8 cellular contexts compared by ENCODE assay signal in genomic region chr2:219522111-219523030, GRCh38. TPM values are rescaled to one million over a fixed set of nuclear protein-coding genes. Genes with fewer than 3 reads are reported as not detected.
DNase-seq lines count a peak whose midpoint lies in the region; ATAC-seq and TF ChIP-seq lines count a peak whose summit lies in the region.
"Had no signal": no experiment of that assay in that cellular context is flagged by ENCODE, and none has a peak within 500 bp of the region (broad histone marks: within the 10 kb centered on the region; RNA-seq: fewer than 3 reads in every experiment).

No MANE protein-coding gene starts in this region.

- no peak for TF ChIP-seq POLR2A in lower leg skin (IDR thresholded peaks at IDR 0.05)

- H2AK5ac ChIP-seq in H9 (ENCODE audit: insufficient read length, low read length) = no peak overlapping the region

- H3T11ph ChIP-seq in H9 (ENCODE audit: low read length) = no peak overlapping the region

- peak overlapping the region; percentile 44 for H3K4me2 ChIP-seq in H9 (ENCODE audit: insufficient read depth, insufficient read length, low read length)
- peak overlapping the region; percentile 93 for H3K4me2 ChIP-seq in smooth muscle cell

- no peaks in the 10 kb centered on the region for H3F3A ChIP-seq in smooth muscle cell (ENCODE audit: low read depth)

- no peak overlapping the region for H4K91ac ChIP-seq in H9 (ENCODE audit: insufficient read length, low read depth, low read length)

- no CpG with 5 or more reads among the region's 70 CpGs for WGBS in H9 (ENCODE audit: extremely low coverage, insufficient read length, low lambda C conversion rate)
- 1% methylated on average over 49 of the region's 70 CpGs for WGBS in smooth muscle cell (ENCODE audit: low lambda C conversion rate)
- 1 to 4% methylated on average over 47 to 55 of the region's 70 CpGs for WGBS in lower leg skin, 2 donors

- peaks cover 9% of the 10 kb centered on the region; the same call in 1 of the 2 replicates for H3K4me1 ChIP-seq in H9 (ENCODE audit: insufficient read depth, low read length)
- H3K4me1 ChIP-seq in smooth muscle cell (ENCODE audit: low read depth) = peaks cover 52% of the 10 kb centered on the region

- H2BK15ac ChIP-seq in H9 (ENCODE audit: low read depth, low read length) = no peak overlapping the region

- H3K4me1 Mint-ChIP-seq in H9 (peaks cover 53 to 71% of the 10 kb centered on the region in 2 experiments), T-helper 17 cell (peaks cover 21% of the 10 kb centered on the region)

- H3K79me2 ChIP-seq in H9 (ENCODE audit: insufficient read depth, low read length) (no peaks in the 10 kb centered on the region), smooth muscle cell (ENCODE audit: low read depth) (no peaks in the 10 kb centered on the region)

- H3K27ac Mint-ChIP-seq in H9 (peak overlapping the region in 1 of 3 experiments; percentile 33; a peak in 2 of 7 replicates), T-helper 17 cell (no peak overlapping the region)
- H3K27ac Mint-ChIP-seq: stimulated activated naive CD8-positive, alpha-beta T cell treated with anti-CD3 and anti-CD28 coated beads, Interleukin-15, Interleukin-2, amounts not matched to agents 100 ng/mL and 50 ng/mL, for 24 hours had no signal

- no peak overlapping the region for H3K18ac ChIP-seq in H9 (ENCODE audit: insufficient read length, low read depth, low read length)

- no peak overlapping the region for H2BK120ac ChIP-seq in H9 (ENCODE audit: low read depth, low read length, poor library complexity, severe bottlenecking)

- H4K8ac ChIP-seq in H9 (replicated peaks; ENCODE audit: insufficient read length, low read depth, low read length) = no peak overlapping the region

- no peaks in the 10 kb centered on the region for H3K9me3 Mint-ChIP-seq in H9
- H3K9me3 Mint-ChIP-seq: stimulated activated naive CD8-positive, alpha-beta T cell treated with anti-CD3 and anti-CD28 coated beads, Interleukin-15, Interleukin-2, amounts not matched to agents 100 ng/mL and 50 ng/mL, for 24 hours had no signal

- H3K36me3 ChIP-seq in smooth muscle cell (ENCODE audit: low read depth) = no peaks in the 10 kb centered on the region

- no peak overlapping the region for H3K56ac ChIP-seq in H9 (ENCODE audit: insufficient read length, low read depth, low read length)

- no peak overlapping the region for H2BK20ac ChIP-seq in H9 (ENCODE audit: low read depth, low read length, poor library complexity, severe bottlenecking)

- no peaks in the 10 kb centered on the region for H3K79me1 ChIP-seq in H9 (ENCODE audit: insufficient read depth, low read depth, low read length, poor library complexity, severe bottlenecking)

- no peak overlapping the region for H2BK5ac ChIP-seq in H9 (ENCODE audit: insufficient read length, low read length)

- H3K23ac ChIP-seq in H9 (ENCODE audit: insufficient read length, low read depth, low read length) = no peak overlapping the region

- ATAC-seq in T-helper 17 cell = no peak
- peak; percentile 14 to 50 for ATAC-seq in left cardiac atrium
- ATAC-seq in GM19452 (IDR thresholded peaks at IDR 0.05; ENCODE audit: unreplicated experiment) = no peak

- H3K27me3 ChIP-seq in H9 (ENCODE audit: insufficient read depth, low read length) = peaks cover 8% of the 10 kb centered on the region; the same call in 1 of the 2 replicates
- H3K27me3 ChIP-seq in smooth muscle cell (ENCODE audit: low read depth) = no peaks in the 10 kb centered on the region

- peaks cover 49% of the 10 kb centered on the region for H3K27me3 Mint-ChIP-seq in H9 (ENCODE audit: low read depth)
- H3K27me3 Mint-ChIP-seq in T-helper 17 cell = peaks cover 92% of the 10 kb centered on the region

- H3K4me3 ChIP-seq in smooth muscle cell (peak overlapping the region; percentile 44), lower leg skin (ENCODE audit: low read depth, poor library complexity, severe bottlenecking) (no peak overlapping the region)

- H3K9ac ChIP-seq in H9 (ENCODE audit: extremely low read depth, insufficient read length, low read length) (no peak overlapping the region), smooth muscle cell (ENCODE audit: low read depth) (no peak overlapping the region)

- H3K4ac ChIP-seq in H9 (ENCODE audit: low read depth, low read length) = no peak overlapping the region

- intact Hi-C loops in left cardiac atrium (cut with DNase I) (no loop called here), lower leg skin (cut with DNase I; ENCODE audit: low total_unique reads) (no loop called here)

- H3K4me3 Mint-ChIP-seq in H9 = peak overlapping the region; percentile 50 to 51; a peak in 4 of 5 replicates
- H3K4me3 Mint-ChIP-seq in T-helper 17 cell = peak overlapping the region; percentile 80

- DNase-seq in H9 (peak; percentile 80), T-helper 17 cell (no peak), left cardiac atrium (peak; percentile 54), smooth muscle cell (lab: John Stamatoyannopoulos, UW; ENCODE audit: unreplicated experiment) (peak; percentile 42), lower leg skin (ENCODE audit: low spot score in 2 of 2) (no peak)
- no peak for DNase-seq in activated CD4-positive, alpha-beta T cell treated with anti-CD3 and anti-CD28 coated beads for 4 hours

- H2AFZ ChIP-seq in H9 (ENCODE audit: low read length) (no peak overlapping the region), smooth muscle cell (ENCODE audit: low read depth) (no peak overlapping the region)

- no peak overlapping the region for H4K5ac ChIP-seq in H9 (ENCODE audit: insufficient read length, low read depth, low read length)

- H3K14ac ChIP-seq in H9 (ENCODE audit: insufficient read depth, low read length) = no peak overlapping the region

- no peak overlapping the region for H2BK12ac ChIP-seq in H9 (ENCODE audit: insufficient read length, low read depth, low read length)

- TF ChIP-seq CTCF in H9 (conservative IDR thresholded peaks at IDR 0.05) = no peak
- TF ChIP-seq CTCF in smooth muscle cell (IDR thresholded peaks at IDR 0.05; ENCODE audit: borderline replicate concordance, insufficient read depth, poor library complexity, severe bottlenecking) = no peak
- no peak for TF ChIP-seq CTCF in lower leg skin (IDR thresholded peaks at IDR 0.05)

- no peaks in the 10 kb centered on the region for H3K36me3 Mint-ChIP-seq in H9 (ENCODE audit: insufficient read depth in 1 of 3, low read depth in 3 of 3)
- peaks cover 24% of the 10 kb centered on the region for H3K36me3 Mint-ChIP-seq in T-helper 17 cell (ENCODE audit: low read depth)

- H3K27ac ChIP-seq in H9 (ENCODE audit: insufficient read length, low read depth, low read length) (no peak overlapping the region), smooth muscle cell (ENCODE audit: low read depth) (no peak overlapping the region)

- H3K9me3 ChIP-seq in H9 (ENCODE audit: control insufficient read depth, low read depth, low read length) = no peaks in the 10 kb centered on the region
- H3K9me3 ChIP-seq in T-helper 17 cell (ENCODE audit: control insufficient read depth, low read length, poor library complexity, severe bottlenecking) = no peaks in the 10 kb centered on the region
- H3K9me3 ChIP-seq in smooth muscle cell (replicated peaks; ENCODE audit: low read depth) = no peaks in the 10 kb centered on the region

- peaks cover 4% of the 10 kb centered on the region for H3K23me2 ChIP-seq in H9 (ENCODE audit: insufficient read length, low read depth, low read length, poor library complexity, severe bottlenecking)

- H4K20me1 ChIP-seq in H9 (ENCODE audit: control insufficient read depth, insufficient read depth, insufficient read length) (no peaks in the 10 kb centered on the region), smooth muscle cell (ENCODE audit: low read depth) (peaks cover 5% of the 10 kb centered on the region)

RNA-seq across cellular contexts. Expression of gene ASIC4, which starts 8.1 kb away (rescaled TPM):
- 0.37 and 0.42 TPM in 2 replicates for total RNA-seq in H9 (2021)
- total RNA-seq in T-helper 17 cell = under 1 TPM in 1 of 2 donors, not detected in 1; 0.13 TPM
- under 1 TPM in 1 of 2 donors, not detected in 1; 0.32 TPM for total RNA-seq in left cardiac atrium
- total RNA-seq in smooth muscle cell = 0.49 TPM in 1 of 2 replicates, not detected in the other
- 0.32 and 1.7 TPM in 2 replicates for polyA plus RNA-seq in smooth muscle cell
- under 1 TPM in 1 of 4 donors, not detected in 3; 0.26 TPM for total RNA-seq in lower leg skin

RNA-seq across cellular contexts. Expression of gene CHPF, which starts 21.2 kb away (rescaled TPM):
- total RNA-seq in H9 (2021) (45.1 and 46.5 TPM in 2 replicates), T-helper 17 cell (10 to 100 TPM in 1 of 2 donors, 1 to 10 TPM in 1; 9.4 to 10.4 TPM), left cardiac atrium (100 to 1,000 TPM in 1 of 2 donors, 10 to 100 TPM in 1; 72.4 to 113 TPM), smooth muscle cell (141 and 156 TPM in 2 replicates), lower leg skin (10 to 100 TPM; 37.8 to 73.1 (median 58.4) TPM)
- polyA plus RNA-seq in smooth muscle cell = 319 and 344 TPM in 2 replicates

RNA-seq across cellular contexts. Expression of gene TMEM198, which starts 21.5 kb away (rescaled TPM):
- total RNA-seq in H9 (2021) = 7.7 and 8.8 TPM in 2 replicates
- total RNA-seq in T-helper 17 cell = under 1 TPM; 0.42 to 0.77 TPM
- 1 to 10 TPM; 3.2 to 4.1 TPM for total RNA-seq in left cardiac atrium
- 3.3 and 6.9 TPM in 2 replicates for total RNA-seq in smooth muscle cell
- polyA plus RNA-seq in smooth muscle cell = 3.3 and 8.5 TPM in 2 replicates
- total RNA-seq in lower leg skin = 1 to 10 TPM in 2 of 4 donors, under 1 TPM in 2; 0.17 to 2.1 (median 1.0) TPM

RNA-seq across cellular contexts. Expression of gene GMPPA, which starts 23.7 kb away (rescaled TPM):
- total RNA-seq in H9 (2021) (32.0 and 34.5 TPM in 2 replicates), T-helper 17 cell (10 to 100 TPM; 25.1 to 27.2 TPM), left cardiac atrium (10 to 100 TPM; 29.0 to 30.0 TPM), smooth muscle cell (52.2 and 59.3 TPM in 2 replicates), lower leg skin (10 to 100 TPM in 3 of 4 donors, 1 to 10 TPM in 1; 5.4 to 29.9 (median 19.8) TPM)
- polyA plus RNA-seq in smooth muscle cell = 77.8 and 81.7 TPM in 2 replicates

RNA-seq across cellular contexts. Expression of gene OBSL1, which starts 49.0 kb away (rescaled TPM):
- 139 and 140 TPM in 2 replicates for total RNA-seq in H9 (2021)
- 1 to 10 TPM in 1 of 2 donors, under 1 TPM in 1; 0.67 to 1.1 TPM for total RNA-seq in T-helper 17 cell
- total RNA-seq in left cardiac atrium = 100 to 1,000 TPM; 121 to 187 TPM
- total RNA-seq in smooth muscle cell = 47.1 and 71.9 TPM in 2 replicates
- polyA plus RNA-seq in smooth muscle cell = 51.1 and 67.9 TPM in 2 replicates
- 10 to 100 TPM; 34.2 to 52.7 (median 42.7) TPM for total RNA-seq in lower leg skin

Comparison
In these comparisons a context has a peak if more than half of its experiments do, and no peak if none do; other contexts are left out.
1. DNase-seq: peak in H9 (single experiment), left cardiac atrium (single experiment) and smooth muscle cell (single experiment); none in T-helper 17 cell (0 of 3), lower leg skin (0 of 2) and activated CD4-positive, alpha-beta T cell treated with anti-CD3 and anti-CD28 coated beads for 4 hours (0 of 2).
2. ATAC-seq: peak in left cardiac atrium (2 of 2); none in T-helper 17 cell (single experiment) and GM19452 (single experiment).